ENCODE assay signal across 8 cellular contexts in the genomic region with DNA sequence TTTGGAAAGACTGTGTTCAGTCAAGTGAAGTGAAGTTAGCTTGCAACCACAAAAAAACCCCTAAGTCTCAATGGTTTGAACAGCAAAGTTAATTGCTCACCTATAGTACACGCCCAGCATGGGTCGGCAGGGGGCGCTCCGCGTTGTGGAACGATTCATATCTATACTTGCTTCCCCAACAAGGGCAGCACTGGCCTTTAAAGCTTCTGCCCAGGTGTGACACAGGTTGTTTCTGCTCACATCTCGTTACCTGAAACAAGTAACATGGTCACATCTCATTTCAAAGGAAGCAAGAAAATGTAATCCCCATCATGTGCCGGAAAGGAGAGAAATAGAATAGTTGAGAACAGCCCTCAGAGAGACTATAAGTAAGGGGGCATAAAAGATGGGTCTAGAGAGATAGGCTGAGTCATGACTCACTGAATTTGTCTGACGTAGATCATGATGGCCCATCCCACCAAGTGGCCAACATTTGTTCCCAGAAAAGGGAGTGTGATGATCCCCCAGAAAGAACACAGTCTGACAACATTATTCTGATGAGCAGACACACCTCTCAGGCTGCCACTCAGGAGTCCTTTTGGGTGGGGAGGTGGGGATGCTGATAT. TPM values are rescaled to one million over a fixed set of nuclear protein-coding genes. Genes with fewer than 3 reads are reported as not detected.
DNase-seq lines count a peak whose midpoint lies in the region; ATAC-seq and TF ChIP-seq lines count a peak whose summit lies in the region.

No MANE protein-coding gene starts in this region.

- POLR2A ChIA-PET in Panc1 (lab: Charles Lee), result no interaction called here

- in situ Hi-C loops in Panc1 (cut with HindIII; ENCODE audit: low pct_unique_long_range_greater_than_20kb, low sequenced_read_pairs), result loop anchor here (10.0 kb wide), 1 partner anchor 80 kb away; no protein-coding TSS in a partner anchor

- peak; percentile 72 for TF ChIP-seq RAD21 in Ishikawa (IDR thresholded peaks at IDR 0.05; ENCODE audit: low read depth)

- no peak overlapping the region for H3K4me2 ChIP-seq in fibroblast of lung (ENCODE audit: extremely low read depth, insufficient read depth, low read length)

- H3K27ac Mint-ChIP-seq in activated T-cell treated with anti-CD3 and anti-CD28 coated beads, Interleukin-2, amount 50 U/mL, for 24 hours, result no peak overlapping the region
- no peak overlapping the region for H3K27ac Mint-ChIP-seq in neural crest cell (ENCODE audit: unreplicated experiment)

- H4K20me1 ChIP-seq in fibroblast of lung (ENCODE audit: control insufficient read depth, extremely low read depth, insufficient read depth, low read length), result no peaks in the 10 kb centered on the region

- CTCF ChIA-PET in Panc1 (lab: Charles Lee), result interaction anchor here (0.5 to 2.2 kb wide), 7 partner anchors 8 to 213 kb away, joined by 3 to 12 read pairs (median 5); partner anchors contain the start of gene FITM2

- BruUV-seq in Panc1 (replicated peaks; lab: Mats Ljungman, UMichigan), result no TSS peak

- peak; percentile 67 for DNase-seq in Daoy (ENCODE audit: low read depth)
- peak; percentile 39 for DNase-seq in Panc1 (ENCODE audit: low read depth, low spot score)
- peak; percentile 88 for DNase-seq in activated T-cell treated with anti-CD3 and anti-CD28 coated beads, Interleukin-2, amount 50 U/mL, for 24 hours
- peak; percentile 39 to 59 for DNase-seq in fibroblast of lung (ENCODE audit: low read depth in 2 of 2)
- peak; percentile 83 for DNase-seq in neural crest cell (ENCODE audit: low read depth, low spot score)
- DNase-seq in substantia nigra (lab: John Stamatoyannopoulos, UW), result peak in 39 of 49 donors; percentile 0 to 77 (median 36)

- H3K9me3 ChIP-seq in Panc1 (ENCODE audit: control insufficient read depth, insufficient read depth, low read depth, low read length) (no peaks in the 10 kb centered on the region), fibroblast of lung (ENCODE audit: control insufficient read depth, insufficient read depth, low read depth, low read length) (no peaks in the 10 kb centered on the region)

- H3K9me3 Mint-ChIP-seq in activated T-cell treated with anti-CD3 and anti-CD28 coated beads, Interleukin-2, amount 50 U/mL, for 24 hours, result no peaks in the 10 kb centered on the region
- H3K9me3 Mint-ChIP-seq in neural crest cell, result no peaks in the 10 kb centered on the region

- no peaks in the 10 kb centered on the region for H3K36me3 Mint-ChIP-seq in activated T-cell treated with anti-CD3 and anti-CD28 coated beads, Interleukin-2, amount 50 U/mL, for 24 hours (ENCODE audit: low read depth)
- H3K36me3 Mint-ChIP-seq in neural crest cell (ENCODE audit: low read depth), result no peaks in the 10 kb centered on the region

- H3K4me1 ChIP-seq in Panc1 (ENCODE audit: control insufficient read depth, insufficient read depth, low read length) (peaks cover 10% of the 10 kb centered on the region; the same call in 1 of the 2 replicates), fibroblast of lung (ENCODE audit: control insufficient read depth, extremely low read depth, insufficient read depth, low read length) (no peaks in the 10 kb centered on the region)

- H2AFZ ChIP-seq in fibroblast of lung (ENCODE audit: low read length), result no peak overlapping the region

- no peak overlapping the region for H3K9ac ChIP-seq in fibroblast of lung (ENCODE audit: insufficient read depth, low read length)

- H3K27ac ChIP-seq in Panc1 (ENCODE audit: low read length), result no peak overlapping the region
- H3K27ac ChIP-seq in fibroblast of lung (ENCODE audit: insufficient read depth, low read length), result no peak overlapping the region
- no peak overlapping the region for H3K27ac ChIP-seq in substantia nigra (ENCODE audit: low read depth, low read length, poor library complexity, severe bottlenecking)

- no peaks in the 10 kb centered on the region for H3K79me2 ChIP-seq in fibroblast of lung (ENCODE audit: control insufficient read depth, insufficient read depth, low read length)

- H3K27me3 ChIP-seq in Panc1 (ENCODE audit: control insufficient read depth, insufficient read depth, low read length) (no peaks in the 10 kb centered on the region), fibroblast of lung (ENCODE audit: control insufficient read depth, insufficient read depth, low read length) (no peaks in the 10 kb centered on the region)

- H3K27me3 Mint-ChIP-seq in activated T-cell treated with anti-CD3 and anti-CD28 coated beads, Interleukin-2, amount 50 U/mL, for 24 hours, result peaks cover 25% of the 10 kb centered on the region
- peaks cover 12% of the 10 kb centered on the region for H3K27me3 Mint-ChIP-seq in neural crest cell (ENCODE audit: low read depth)

- intact Hi-C loops in Panc1 (cut with micrococcal nuclease; ENCODE audit: unreplicated experiment), result no loop called here

- H3K4me3 ChIP-seq in Panc1 (ENCODE audit: low read depth in 2 of 2, low read length in 2 of 2), result no peak overlapping the region
- H3K4me3 ChIP-seq in fibroblast of lung (replicated peaks in 1 of 4; ENCODE audit: control extremely low read depth in 1 of 4, insufficient read depth in 1 of 4, low read depth in 3 of 4, low read length in 4 of 4), result no peak overlapping the region

- ATAC-seq in Panc1 (peak; percentile 74; the same call in 1 of the 2 replicates), GM18520 (IDR thresholded peaks at IDR 0.05; ENCODE audit: unreplicated experiment) (no peak)

- H3K36me3 ChIP-seq in Panc1 (ENCODE audit: control insufficient read depth, insufficient read depth, low read length), result no peaks in the 10 kb centered on the region
- H3K36me3 ChIP-seq in fibroblast of lung (ENCODE audit: control insufficient read depth, insufficient read depth, low read length), result no peaks in the 10 kb centered on the region

- TF ChIP-seq CTCF in Panc1 (IDR thresholded peaks at IDR 0.05), result peak; percentile 96
- TF ChIP-seq CTCF in fibroblast of lung (conservative IDR thresholded peaks at IDR 0.05 in 1 of 2, IDR thresholded peaks at IDR 0.05 in 1 of 2; ENCODE audit: low read depth in 1 of 2, low read length in 2 of 2), result peak; percentile 87 to 95
- TF ChIP-seq CTCF in neural crest cell (conservative IDR thresholded peaks at IDR 0.05), result peak; percentile 87

- TF ChIP-seq EP300 in Ishikawa (IDR thresholded peaks at IDR 0.05; ENCODE audit: borderline replicate concordance), result no peak

- no peak overlapping the region for H3K4me3 Mint-ChIP-seq in activated T-cell treated with anti-CD3 and anti-CD28 coated beads, Interleukin-2, amount 50 U/mL, for 24 hours
- no peak overlapping the region for H3K4me3 Mint-ChIP-seq in neural crest cell

- peaks cover 7% of the 10 kb centered on the region for H3K4me1 Mint-ChIP-seq in activated T-cell treated with anti-CD3 and anti-CD28 coated beads, Interleukin-2, amount 50 U/mL, for 24 hours (ENCODE audit: low read depth)
- H3K4me1 Mint-ChIP-seq in neural crest cell, result peaks cover 9% of the 10 kb centered on the region

TF ChIP-seq in Ishikawa, 13 proteins besides CTCF, POLR2A, EP300 and RAD21 (continues in another document):
- TF ChIP-seq FOXM1 (IDR thresholded peaks at IDR 0.05; ENCODE audit: borderline replicate concordance, low read depth) (no peak), CREB1 (IDR thresholded peaks at IDR 0.05; ENCODE audit: low read depth) (no peak), NFIC (IDR thresholded peaks at IDR 0.05) (no peak), ZBTB7A (IDR thresholded peaks at IDR 0.05; ENCODE audit: low read depth) (no peak), REST (IDR thresholded peaks at IDR 0.05; ENCODE audit: low read depth) (no peak), TEAD4 (IDR thresholded peaks at IDR 0.05) (no peak), YY1 (IDR thresholded peaks at IDR 0.05; ENCODE audit: low read depth) (no peak), EGR1 (IDR thresholded peaks at IDR 0.05) (no peak), CEBPB (IDR thresholded peaks at IDR 0.05) (no peak), TCF12 (IDR thresholded peaks at IDR 0.05; ENCODE audit: low read depth) (no peak)

RNA-seq across cellular contexts. Expression of gene HNF4A, which starts 29.0 kb away (rescaled TPM):
- total RNA-seq in Daoy (2014; rRNA removed; shearing (Covaris generic)), result not detected in 2 replicates
- total RNA-seq in Panc1 (2021; ENCODE audit: unreplicated experiment) (0.28 TPM), fibroblast of lung (not detected in 2 replicates), neural crest cell (not detected in 2 replicates)
- polyA plus RNA-seq in Panc1 (2012; ENCODE audit: insufficient read length), result 0.19 TPM
- polyA plus RNA-seq in fibroblast of lung, result not detected in 2 replicates
- polyA plus RNA-seq in fibroblast of lung (2012), result not detected in 2 replicates
- polyA minus RNA-seq in fibroblast of lung (ENCODE audit: low replicate concordance), result 0.35 TPM in 1 of 2 replicates, not detected in the other

RNA-seq across cellular contexts. Expression of gene R3HDML, which starts 47.7 kb away (rescaled TPM):
- not detected in 2 replicates for total RNA-seq in Daoy (2014; rRNA removed; shearing (Covaris generic))
- total RNA-seq in Panc1 (2021; ENCODE audit: unreplicated experiment), result not detected
- polyA plus RNA-seq in Panc1 (2012; ENCODE audit: insufficient read length), result not detected
- not detected in 2 replicates for total RNA-seq in fibroblast of lung
- polyA plus RNA-seq in fibroblast of lung, result not detected in 2 replicates
- not detected in 2 replicates for polyA plus RNA-seq in fibroblast of lung (2012)
- polyA minus RNA-seq in fibroblast of lung (ENCODE audit: low replicate concordance), result not detected in 2 replicates
- not detected in 2 replicates for total RNA-seq in neural crest cell

Comparison
In these comparisons a context has a peak if more than half of its experiments do, and no peak if none do; other contexts are left out.
1. DNase-seq: peak in every context shown above with its lines; median percentile 88 in activated T-cell treated with anti-CD3 and anti-CD28 coated beads, Interleukin-2, amount 50 U/mL, for 24 hours; 83 in neural crest cell; 67 in Daoy; 49 in fibroblast of lung; 39 in Panc1; 36 in substantia nigra.